Comparison of ENCODE assay signal across 31 cellular contexts in genomic region chr19:18901503-18901890, GRCh38. TPM values are rescaled to one million over a fixed set of nuclear protein-coding genes. Genes with fewer than 3 reads are reported as not detected.
"Had no signal": no experiment of that assay in that cellular context is flagged by ENCODE, and none has a peak within 500 bp of the region (broad histone marks: within the 10 kb centered on the region; RNA-seq: fewer than 3 reads in every experiment).

No MANE protein-coding gene starts in this region.

- H3K27me3 ChIP-seq: adrenal gland, ascending aorta, breast epithelium, cardiac muscle cell had no signal

- ATAC-seq: activated CD4-positive, alpha-beta T cell treated with anti-CD3 and anti-CD28 coated beads for 36 hours; activated CD8-positive, alpha-beta memory T cell treated with anti-CD3 and anti-CD28 coated beads, Interleukin-2, amount 10 ng/mL, durations not matched to agents 7 days and 5 days; activated CD8-positive, alpha-beta T cell treated with anti-CD3 and anti-CD28 coated beads, Interleukin-2, amount 10 ng/mL, durations not matched to agents 7 days and 5 days; activated naive CD8-positive, alpha-beta T cell treated with anti-CD3 and anti-CD28 coated beads, Interleukin-2, amount 50 U/mL, for 24 hours; gastroesophageal sphincter; heart right ventricle had no signal

- H3K4me1 ChIP-seq: breast epithelium, colonic mucosa had no signal

- H3K36me3 ChIP-seq: breast epithelium, cardiac muscle cell had no signal

- FAIRE-seq: endometrium, endothelial cell of umbilical vein had no signal

- H3K27ac ChIP-seq: adrenal gland, ascending aorta, breast epithelium, cardiac muscle cell, colonic mucosa, epithelial cell of prostate, esophagus squamous epithelium, gastroesophageal sphincter, heart right ventricle had no signal

- H3K9me3 ChIP-seq: adrenal gland, ascending aorta, breast epithelium, colonic mucosa, esophagus squamous epithelium, gastroesophageal sphincter, heart right ventricle had no signal

- DNase-seq: activated CD4-positive, alpha-beta memory T cell treated with anti-CD3 and anti-CD28 coated beads for 36 hours; activated CD4-positive, alpha-beta T cell treated with anti-CD3 and anti-CD28 coated beads for 36 hours; activated CD4-positive, alpha-beta T cell treated with anti-CD3 and anti-CD28 coated beads, Interleukin-2, amount 10 ng/mL, durations not matched to agents 24 days and 14 days; activated CD4-positive, CD25-positive, alpha-beta regulatory T cell; activated CD4-positive, CD25-positive, alpha-beta regulatory T cell treated with anti-CD3 and anti-CD28 coated beads, Interleukin-2, amount 50 U/mL, for 72 hours; activated CD8-positive, alpha-beta memory T cell treated with anti-CD3 and anti-CD28 coated beads, Interleukin-2, amount 10 ng/mL, durations not matched to agents 7 days and 5 days; activated CD8-positive, alpha-beta T cell treated with anti-CD3 and anti-CD28 coated beads, Interleukin-2, amount 10 ng/mL, durations not matched to agents 7 days and 5 days; activated effector memory CD4-positive, alpha-beta T cell treated with anti-CD3 and anti-CD28 coated beads, Interleukin-2, amount 50 U/mL, for 16 hours; activated naive CD4-positive, alpha-beta T cell treated with anti-CD3 and anti-CD28 coated beads for 36 hours; activated naive CD8-positive, alpha-beta T cell treated with anti-CD3 and anti-CD28 coated beads for 36 hours; activated naive CD8-positive, alpha-beta T cell treated with anti-CD3 and anti-CD28 coated beads, Interleukin-2, amount 50 U/mL, for 24 hours; activated T-cell treated with anti-CD3 and anti-CD28 coated beads, Interleukin-2, amount 50 U/mL, for 1 hour; activated T-cell treated with anti-CD3 and anti-CD28 coated beads, Interleukin-2, amount 50 U/mL, for 48 hours; adrenal gland; amygdala; central memory CD4-positive, alpha-beta T cell; cerebellar nuclear complex; colonic mucosa; effector CD8-positive, alpha-beta T cell; esophagus squamous epithelium; foreskin melanocyte; heart right ventricle; T-helper 2 cell had no signal

- H3K4me3 ChIP-seq: adrenal gland, ascending aorta, breast epithelium, cardiac muscle cell, colonic mucosa, esophagus squamous epithelium, gastroesophageal sphincter, heart right ventricle had no signal

RNA-seq across cellular contexts. Expression of gene CERS1, which starts 5.5 kb away (rescaled TPM):
- total RNA-seq: activated CD4-positive, alpha-beta memory T cell treated with anti-CD3 and anti-CD28 coated beads for 36 hours; activated CD8-positive, alpha-beta memory T cell treated with anti-CD3 and anti-CD28 coated beads, Interleukin-2, amount 10 ng/mL, durations not matched to agents 7 days and 5 days; activated CD8-positive, alpha-beta T cell treated with anti-CD3 and anti-CD28 coated beads, Interleukin-2, amount 10 ng/mL, durations not matched to agents 7 days and 5 days; activated naive CD4-positive, alpha-beta T cell treated with anti-CD3 and anti-CD28 coated beads for 36 hours; activated T-helper 1 cell treated with anti-CD3 and anti-CD28 coated beads, Interleukin-12 subunit alpha, Interleukin-12 subunit beta, Interleukin-2, Interleukin-4 antibody, amounts not matched to agents 30 ng/mL and 10 ng/mL and 1 ng/mL, durations not matched to agents 14 hours and 24 hours and 36 hours; ascending aorta had no signal

RNA-seq across cellular contexts. Expression of gene HOMER3, which starts 39.5 kb away (rescaled TPM):
- total RNA-seq: activated CD8-positive, alpha-beta T cell treated with anti-CD3 and anti-CD28 coated beads, Interleukin-2, amount 10 ng/mL, durations not matched to agents 7 days and 5 days; activated naive CD4-positive, alpha-beta T cell treated with anti-CD3 and anti-CD28 coated beads for 36 hours; activated naive CD8-positive, alpha-beta T cell treated with anti-CD3 and anti-CD28 coated beads for 36 hours had no signal
